Comparison of ENCODE assay signal across 14 cellular contexts in the genomic region with DNA sequence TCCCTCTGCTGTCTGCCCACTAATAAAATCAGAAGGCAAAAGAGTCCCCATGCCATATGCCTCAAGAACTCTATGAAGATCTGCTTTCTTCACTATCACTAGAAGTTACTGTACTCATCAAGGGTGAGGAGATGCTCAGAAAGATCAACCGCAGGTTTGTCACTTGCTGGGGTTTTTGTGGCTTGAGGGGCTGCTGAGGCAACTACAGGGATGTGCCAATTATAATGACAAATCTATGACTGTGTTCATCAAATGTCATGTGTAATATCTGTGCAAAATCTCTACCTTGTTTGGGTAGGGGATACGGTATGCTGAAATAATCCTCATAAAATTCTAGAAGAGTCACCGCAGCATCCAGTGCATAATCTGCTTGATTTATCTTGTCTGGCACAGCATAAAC. TPM values are rescaled to one million over a fixed set of nuclear protein-coding genes. Genes with fewer than 3 reads are reported as not detected.
DNase-seq lines count a peak whose midpoint lies in the region; ATAC-seq and TF ChIP-seq lines count a peak whose summit lies in the region.
"Had no signal": no experiment of that assay in that cellular context is flagged by ENCODE, and none has a peak within 500 bp of the region (broad histone marks: within the 10 kb centered on the region; RNA-seq: fewer than 3 reads in every experiment).

No MANE protein-coding gene starts in this region.

- DNase-seq in activated T-cell treated with anti-CD3 and anti-CD28 coated beads for 24 hours (ENCODE audit: low read depth): peak; percentile 49
- DNase-seq in activated T-cell treated with anti-CD3 and anti-CD28 coated beads for 4 hours: no peak
- peak; percentile 63 to 71 for DNase-seq in activated T-cell treated with anti-CD3 and anti-CD28 coated beads, Interleukin-2, amount 50 U/mL, for 48 hours
- DNase-seq in naive thymus-derived CD8-positive, alpha-beta T cell: peak in 9 of 10 donors; percentile 34 to 79 (median 54)
- peak; percentile 65 for DNase-seq in stimulated activated naive CD8-positive, alpha-beta T cell treated with anti-CD3 and anti-CD28 coated beads, Interleukin-15, Interleukin-2, amounts not matched to agents 100 U/mL and 50 U/mL, for 24 hours
- DNase-seq in anterior cingulate cortex (lab: John Stamatoyannopoulos, UW): no peak
- DNase-seq: Calu3, NCI-H1694, SJCRH30, upper lobe of right lung had no signal

- peaks cover 0 to 12% (median 0%) of the 10 kb centered on the region in 3 donors for H3K4me1 ChIP-seq in gastroesophageal sphincter
- H3K4me1 ChIP-seq: SJCRH30, upper lobe of right lung had no signal

- H3K36me3 ChIP-seq in gastroesophageal sphincter: peaks cover 4 to 86% of the 10 kb centered on the region in 2 donors

- H3K36me3 Mint-ChIP-seq in naive thymus-derived CD8-positive, alpha-beta T cell: peaks cover 5 to 90% (median 52%) of the 10 kb centered on the region in 3 donors

- no peak for TF ChIP-seq POLR2A in gastroesophageal sphincter (IDR thresholded peaks at IDR 0.05)

- H3K9me3 ChIP-seq in gastroesophageal sphincter: no peaks in the 10 kb centered on the region
- H3K9me3 ChIP-seq: SJCRH30, upper lobe of right lung had no signal

- no peaks in the 10 kb centered on the region for H3K27me3 Mint-ChIP-seq in naive thymus-derived CD8-positive, alpha-beta T cell

- TF ChIP-seq CTCF in gastroesophageal sphincter (IDR thresholded peaks at IDR 0.05): no peak

- peak; percentile 98 to 99 for ATAC-seq in naive thymus-derived CD8-positive, alpha-beta T cell
- peak; percentile 99 for ATAC-seq in stimulated activated naive CD8-positive, alpha-beta T cell treated with anti-CD3 and anti-CD28 coated beads, Interleukin-15, Interleukin-2, amounts not matched to agents 100 U/mL and 50 U/mL, for 24 hours
- ATAC-seq in GM18870 (IDR thresholded peaks at IDR 0.05; ENCODE audit: unreplicated experiment) (no peak), gastroesophageal sphincter (no peak)
- ATAC-seq: K562, upper lobe of right lung had no signal

- no peaks in the 10 kb centered on the region for H3K27me3 ChIP-seq in gastroesophageal sphincter
- H3K27me3 ChIP-seq: SJCRH30, upper lobe of right lung had no signal

- peak overlapping the region in 9 of 10 donors; percentile 0 to 64 (median 26) for H3K4me3 Mint-ChIP-seq in naive thymus-derived CD8-positive, alpha-beta T cell

- no peaks in the 10 kb centered on the region for H3K9me3 Mint-ChIP-seq in naive thymus-derived CD8-positive, alpha-beta T cell

- WGBS in gastroesophageal sphincter (ENCODE audit: low coverage in 1 of 2), 2 donors: 90 to 95% methylated on average over 2 to 3 of the region's 3 CpGs

- no peak for TF ChIP-seq EP300 in gastroesophageal sphincter (IDR thresholded peaks at IDR 0.05)

- H3K4me3 ChIP-seq in gastroesophageal sphincter: no peak overlapping the region
- H3K4me3 ChIP-seq: K562, SJCRH30, upper lobe of right lung had no signal

- POLR2A ChIA-PET in naive thymus-derived CD8-positive, alpha-beta T cell (lab: Charles Lee): no interaction called here

- H3K4me1 Mint-ChIP-seq in naive thymus-derived CD8-positive, alpha-beta T cell: peaks cover 26 to 62% (median 50%) of the 10 kb centered on the region in 4 donors

- peak overlapping the region; percentile 6 to 91 (median 72) for H3K27ac Mint-ChIP-seq in naive thymus-derived CD8-positive, alpha-beta T cell

- H3K27ac ChIP-seq in gastroesophageal sphincter: no peak overlapping the region
- H3K27ac ChIP-seq: SJCRH30, upper lobe of right lung, VCaP had no signal

RNA-seq across cellular contexts. Expression of a gene that starts 13.0 kb away (rescaled TPM):
- total RNA-seq in naive thymus-derived CD8-positive, alpha-beta T cell: 100 to 1,000 TPM; 120 to 124 TPM
- 10 to 100 TPM; 48.2 to 83.9 (median 62.7) TPM for polyA plus RNA-seq in naive thymus-derived CD8-positive, alpha-beta T cell
- 10 to 100 TPM; 18.8 to 33.4 (median 28.4) TPM for total RNA-seq in gastroesophageal sphincter

Comparison
In these comparisons a context has a peak if more than half of its experiments do, and no peak if none do; other contexts are left out.
1. DNase-seq: peak in activated T-cell treated with anti-CD3 and anti-CD28 coated beads for 24 hours (single experiment), activated T-cell treated with anti-CD3 and anti-CD28 coated beads, Interleukin-2, amount 50 U/mL, for 48 hours (2 of 2), naive thymus-derived CD8-positive, alpha-beta T cell (9 of 10) and stimulated activated naive CD8-positive, alpha-beta T cell treated with anti-CD3 and anti-CD28 coated beads, Interleukin-15, Interleukin-2, amounts not matched to agents 100 U/mL and 50 U/mL, for 24 hours (single experiment); none in activated T-cell treated with anti-CD3 and anti-CD28 coated beads for 4 hours (single experiment) and anterior cingulate cortex (0 of 58).
2. ATAC-seq: peak in naive thymus-derived CD8-positive, alpha-beta T cell (2 of 2) and stimulated activated naive CD8-positive, alpha-beta T cell treated with anti-CD3 and anti-CD28 coated beads, Interleukin-15, Interleukin-2, amounts not matched to agents 100 U/mL and 50 U/mL, for 24 hours (single experiment); none in GM18870 (single experiment) and gastroesophageal sphincter (single experiment).